18 cellular contexts compared by ENCODE assay signal in the genomic region with DNA sequence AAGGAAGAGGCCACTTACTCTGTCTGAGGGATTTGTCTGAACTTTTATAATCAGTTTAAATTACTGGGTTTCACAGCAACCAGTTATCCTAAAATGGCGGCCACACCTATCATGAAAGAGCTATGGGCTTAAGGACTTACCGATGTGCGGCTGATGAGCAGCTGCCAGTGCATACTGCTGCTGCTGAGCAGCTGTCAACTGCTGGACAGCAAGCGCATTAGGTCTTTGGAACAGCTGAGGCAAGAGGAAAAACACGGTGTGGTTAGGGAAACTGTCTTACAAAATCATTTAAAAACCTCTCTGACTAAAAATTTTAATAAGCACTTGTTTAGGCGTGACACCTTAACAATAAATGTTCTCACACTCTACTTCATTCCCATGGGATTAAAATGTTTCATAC.
"Had no signal": no experiment of that assay in that cellular context is flagged by ENCODE, and none has a peak within 500 bp of the region (broad histone marks: within the 10 kb centered on the region; RNA-seq: fewer than 3 reads in every experiment).

No MANE protein-coding gene starts in this region.

- H3K9me3 ChIP-seq: colonic mucosa, esophagus squamous epithelium, heart left ventricle, right atrium auricular region, suprapubic skin had no signal

- H3K4me3 ChIP-seq: colonic mucosa, esophagus squamous epithelium, heart left ventricle, right atrium auricular region, suprapubic skin had no signal

- H3K4me3 Mint-ChIP-seq: activated CD8-positive, alpha-beta memory T cell treated with anti-CD3 and anti-CD28 coated beads, Interleukin-2, amount 10 ng/mL, durations not matched to agents 7 days and 5 days; activated naive CD8-positive, alpha-beta T cell treated with anti-CD3 and anti-CD28 coated beads, Interleukin-2, amount 50 U/mL, for 24 hours had no signal

- DNase-seq: activated CD4-positive, alpha-beta T cell treated with anti-CD3 and anti-CD28 coated beads for 1 hour; activated CD4-positive, alpha-beta T cell treated with anti-CD3 and anti-CD28 coated beads, Interleukin-2, amount 50 U/mL, for 48 hours; activated CD8-positive, alpha-beta memory T cell treated with anti-CD3 and anti-CD28 coated beads, Interleukin-2, amount 10 ng/mL, durations not matched to agents 7 days and 5 days; activated naive CD8-positive, alpha-beta T cell treated with anti-CD3 and anti-CD28 coated beads, Interleukin-2, amount 50 U/mL, for 24 hours; activated T-cell treated with anti-CD3 and anti-CD28 coated beads, Interleukin-2, amount 50 U/mL, for 48 hours; colonic mucosa; esophagus squamous epithelium; foreskin keratinocyte; heart left ventricle; islet precursor cell; mesenchymal stem cell; stimulated activated CD4-positive, alpha-beta T cell treated with anti-CD3 and anti-CD28 coated beads, Interleukin-2, amount 100 ng/mL, for 24 hours; stimulated activated naive CD4-positive, alpha-beta T cell; T-helper 9 cell had no signal

- H3K27ac Mint-ChIP-seq: activated CD8-positive, alpha-beta memory T cell treated with anti-CD3 and anti-CD28 coated beads, Interleukin-2, amount 10 ng/mL, durations not matched to agents 7 days and 5 days; activated naive CD8-positive, alpha-beta T cell treated with anti-CD3 and anti-CD28 coated beads, Interleukin-2, amount 50 U/mL, for 24 hours had no signal

- ATAC-seq: activated CD8-positive, alpha-beta memory T cell treated with anti-CD3 and anti-CD28 coated beads, Interleukin-2, amount 10 ng/mL, durations not matched to agents 7 days and 5 days; activated naive CD8-positive, alpha-beta T cell treated with anti-CD3 and anti-CD28 coated beads, Interleukin-2, amount 50 U/mL, for 24 hours; foreskin keratinocyte; heart left ventricle; left lobe of liver had no signal

- H3K27me3 ChIP-seq: colonic mucosa, esophagus squamous epithelium, foreskin keratinocyte, heart left ventricle, right atrium auricular region, suprapubic skin had no signal

- H3K27me3 Mint-ChIP-seq: activated CD8-positive, alpha-beta memory T cell treated with anti-CD3 and anti-CD28 coated beads, Interleukin-2, amount 10 ng/mL, durations not matched to agents 7 days and 5 days; activated naive CD8-positive, alpha-beta T cell treated with anti-CD3 and anti-CD28 coated beads, Interleukin-2, amount 50 U/mL, for 24 hours had no signal

- H3K36me3 ChIP-seq: colonic mucosa had no signal

- H3K27ac ChIP-seq: colonic mucosa, esophagus squamous epithelium, foreskin keratinocyte, parathyroid adenoma, right atrium auricular region, suprapubic skin had no signal

- H3K9me3 Mint-ChIP-seq: activated naive CD8-positive, alpha-beta T cell treated with anti-CD3 and anti-CD28 coated beads, Interleukin-2, amount 50 U/mL, for 24 hours had no signal

- H3K9ac ChIP-seq: parathyroid adenoma had no signal
